ENCODE assay signal across 12 cellular contexts in the genomic region with DNA sequence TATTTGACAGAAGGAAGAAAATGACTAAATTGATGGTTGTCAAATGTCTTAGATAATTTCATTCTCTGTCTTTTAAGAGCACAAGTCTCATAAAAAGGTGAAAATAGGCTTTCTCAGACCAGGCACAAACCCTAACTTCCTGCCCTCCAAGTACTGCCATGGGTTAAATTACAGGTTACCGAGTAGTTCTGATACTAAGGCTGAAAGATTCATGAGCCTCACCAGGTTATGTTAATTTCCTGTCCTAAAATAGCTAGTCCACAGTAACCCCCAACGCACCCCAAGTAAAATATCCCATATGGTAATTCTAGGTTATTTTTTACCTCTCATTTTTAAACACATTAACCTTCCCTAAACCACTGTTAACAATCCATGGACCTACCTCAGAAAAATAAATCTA. TPM values are rescaled to one million over a fixed set of nuclear protein-coding genes. Genes with fewer than 3 reads are reported as not detected.
DNase-seq lines count a peak whose midpoint lies in the region; ATAC-seq and TF ChIP-seq lines count a peak whose summit lies in the region.
"Had no signal": no experiment of that assay in that cellular context is flagged by ENCODE, and none has a peak within 500 bp of the region (broad histone marks: within the 10 kb centered on the region; RNA-seq: fewer than 3 reads in every experiment).

No MANE protein-coding gene starts in this region.

- peak overlapping the region; percentile 14 for H3K27ac ChIP-seq in neutrophil
- no peak overlapping the region for H3K27ac ChIP-seq in substantia nigra (ENCODE audit: low read depth, low read length, poor library complexity, severe bottlenecking)
- H3K27ac ChIP-seq: neural progenitor cell had no signal

- H3K4me1 Mint-ChIP-seq in glutamatergic neuron (ENCODE audit: low read depth, unreplicated experiment), result peaks cover 18% of the 10 kb centered on the region
- H3K4me1 Mint-ChIP-seq: neural progenitor cell had no signal

- H3K9me3 Mint-ChIP-seq in glutamatergic neuron (ENCODE audit: unreplicated experiment), result peaks cover 6% of the 10 kb centered on the region

- peaks cover 12% of the 10 kb centered on the region for H3K36me3 Mint-ChIP-seq in glutamatergic neuron (ENCODE audit: unreplicated experiment)

- peak; percentile 87 for ATAC-seq in GM18907 (IDR thresholded peaks at IDR 0.05; ENCODE audit: unreplicated experiment)
- ATAC-seq in GM21717 (IDR thresholded peaks at IDR 0.05; ENCODE audit: unreplicated experiment), result peak; percentile 80
- peak; percentile 87 for ATAC-seq in HG03457 (IDR thresholded peaks at IDR 0.05; ENCODE audit: unreplicated experiment)
- ATAC-seq: WTC11 had no signal

- no peaks in the 10 kb centered on the region for H3K36me3 ChIP-seq in neutrophil

- peaks cover 4 to 10% of the 10 kb centered on the region in 2 experiments for H3K4me1 ChIP-seq in neutrophil (ENCODE audit: control insufficient read depth in 1 of 2, insufficient read depth in 1 of 2, low read depth in 1 of 2, low read length in 1 of 2)

- H3K4me3 Mint-ChIP-seq in glutamatergic neuron (ENCODE audit: unreplicated experiment), result no peak overlapping the region
- H3K4me3 Mint-ChIP-seq: brain, neural progenitor cell, WTC11 had no signal

- H3K9me3 ChIP-seq in neutrophil, result no peaks in the 10 kb centered on the region

- H3K4me3 ChIP-seq in neutrophil (ENCODE audit: low read depth in 1 of 2, low read length in 1 of 2), result no peak overlapping the region
- H3K4me3 ChIP-seq: neural progenitor cell had no signal

- DNase-seq in DMS79 (lab: John Stamatoyannopoulos, UW), result no peak
- DNase-seq in glutamatergic neuron, result no peak
- DNase-seq in substantia nigra (lab: John Stamatoyannopoulos, UW), result no peak
- DNase-seq: IMR-90, NCI-H526 treated with DMSO at 0.1 percent for 48 hours had no signal

- no peak for TF ChIP-seq CTCF in neutrophil (IDR thresholded peaks at IDR 0.05)
- TF ChIP-seq CTCF in glutamatergic neuron (IDR thresholded peaks at IDR 0.05; ENCODE audit: partially characterized antibody, unreplicated experiment), result no peak

- H3K27me3 Mint-ChIP-seq in glutamatergic neuron (ENCODE audit: unreplicated experiment), result no peaks in the 10 kb centered on the region
- H3K27me3 Mint-ChIP-seq: brain had no signal

- H3K27ac Mint-ChIP-seq in glutamatergic neuron (ENCODE audit: unreplicated experiment), result no peak overlapping the region
- H3K27ac Mint-ChIP-seq: neural progenitor cell, WTC11 had no signal

- no peaks in the 10 kb centered on the region for H3K27me3 ChIP-seq in neutrophil
- H3K27me3 ChIP-seq: neural progenitor cell had no signal

RNA-seq across cellular contexts. Expression of a gene that starts 42.0 kb away (rescaled TPM):
- total RNA-seq in glutamatergic neuron (ENCODE audit: unreplicated experiment), result 138 TPM
